Comparison of ENCODE assay signal across 1 cellular context in genomic region chr19:33603377-33603776, GRCh38.
TF ChIP-seq lines count a peak whose summit lies in the region.

No MANE protein-coding gene starts in this region.

TF ChIP-seq in GM23338, 12 proteins besides CTCF, POLR2A, EP300 and RAD21 (continued from another document):
- no peak for TF ChIP-seq ZNF462 (CRISPR knock-in tag; IDR thresholded peaks at IDR 0.05)
- TF ChIP-seq ETS1 (IDR thresholded peaks at IDR 0.05), result no peak
- no peak for TF ChIP-seq POLR2AphosphoS5 (IDR thresholded peaks at IDR 0.05; ENCODE audit: low read depth)
- TF ChIP-seq EZH2phosphoT487 (IDR thresholded peaks at IDR 0.05; ENCODE audit: unreplicated experiment), result no peak
- TF ChIP-seq STAT1 (IDR thresholded peaks at IDR 0.05; ENCODE audit: unreplicated experiment), result no peak
- no peak for TF ChIP-seq CREB1 (CRISPR knock-in tag; IDR thresholded peaks at IDR 0.05; ENCODE audit: low read depth)
- TF ChIP-seq ZNF331 (CRISPR knock-in tag; IDR thresholded peaks at IDR 0.05; ENCODE audit: low read depth), result no peak
TF ChIP-seq in GM23338: peak in this region for 0.
